In the genomic region with DNA sequence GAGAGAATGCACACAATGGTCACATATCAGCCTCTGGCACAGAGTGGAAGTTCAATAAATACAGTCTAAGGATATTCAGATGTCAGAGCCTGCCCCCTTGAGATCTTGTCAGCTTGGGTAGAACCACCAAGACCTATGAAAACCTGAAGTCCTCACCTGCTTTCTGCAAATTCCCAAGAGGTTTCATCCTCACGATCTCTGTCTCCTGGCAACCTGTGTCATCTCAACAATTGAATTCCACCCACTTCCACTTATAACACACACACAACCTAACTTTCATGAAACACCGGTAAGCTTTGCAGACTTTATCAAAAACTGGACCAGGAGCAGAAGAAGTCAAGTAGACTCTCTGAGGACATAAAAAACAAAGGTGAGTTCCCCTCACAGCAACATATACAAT, we compare ENCODE assay signal across 35 cellular contexts.
"Had no signal": no experiment of that assay in that cellular context is flagged by ENCODE, and none has a peak within 500 bp of the region (broad histone marks: within the 10 kb centered on the region; RNA-seq: fewer than 3 reads in every experiment).

No MANE protein-coding gene starts in this region.

- H3K4me2 ChIP-seq: KMS-11 had no signal

- H3K27ac ChIP-seq: KMS-11 had no signal

- H3K9ac ChIP-seq: KMS-11 had no signal

- DNase-seq: Karpas-422, Kasumi-1, KG1, MG63, MM.1S, MV-4-11, NCI-H1048, NCI-H1092, NCI-H1092 treated with DMSO at 0.1 percent for 48 hours, NCI-H1105, NCI-H1105 treated with DMSO at 0.1 percent for 48 hours, NCI-H1417, NCI-H1417 treated with DMSO at 0.1 percent for 48 hours, NCI-H1436, NCI-H1436 treated with DMSO at 0.1 percent for 48 hours, NCI-H146, NCI-H1694, NCI-H1694 treated with DMSO at 0.1 percent for 48 hours, NCI-H187, NCI-H187 treated with DMSO at 0.1 percent for 48 hours, NCI-H1930, NCI-H2029, NCI-H2029 treated with DMSO at 0.1 percent for 48 hours, NCI-H2081, NCI-H2081 treated with DMSO at 0.1 percent for 48 hours, NCI-H2107, NCI-H2171, NCI-H2171 treated with DMSO at 0.1 percent for 48 hours, NCI-H2227 treated with DMSO at 0.1 percent for 48 hours, NCI-H226, NCI-H345, NCI-H446, NCI-H446 treated with DMSO at 0.1 percent for 48 hours, NCI-H510A had no signal

- H3K4me3 ChIP-seq: MG63 had no signal

- H3K9me3 ChIP-seq: MG63 had no signal

- H3K36me3 ChIP-seq: MG63 had no signal
